9 cellular contexts compared by ENCODE assay signal in the genomic region with DNA sequence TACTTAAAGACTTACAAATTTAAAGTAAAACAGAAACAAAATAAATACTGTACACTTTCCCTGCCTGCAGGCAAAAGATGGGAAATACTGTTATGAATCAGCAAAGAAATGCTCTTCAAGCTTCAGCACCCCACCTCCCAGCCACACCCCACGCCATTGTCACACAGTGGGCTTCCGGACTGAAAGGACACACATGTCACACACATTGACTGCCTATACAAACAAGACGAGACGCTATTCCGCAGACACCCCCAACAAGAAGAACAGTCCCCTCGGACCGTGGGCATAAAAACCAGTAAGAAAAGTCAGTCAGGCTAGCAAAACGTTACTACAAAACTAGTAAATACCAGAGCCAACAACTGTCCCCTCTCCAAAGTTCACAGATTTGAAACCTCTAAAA. TPM values are rescaled to one million over a fixed set of nuclear protein-coding genes. Genes with fewer than 3 reads are reported as not detected.
DNase-seq lines count a peak whose midpoint lies in the region; ATAC-seq lines count a peak whose summit lies in the region.
"Had no signal": no experiment of that assay in that cellular context is flagged by ENCODE, and none has a peak within 500 bp of the region (broad histone marks: within the 10 kb centered on the region; RNA-seq: fewer than 3 reads in every experiment).

No MANE protein-coding gene starts in this region.

- POLR2A ChIA-PET in activated CD4-positive, alpha-beta T cell treated with anti-CD3 and anti-CD28 coated beads, Interleukin-2, amount 10 ng/mL, durations not matched to agents 7 days and 5 days (lab: Charles Lee), result no interaction called here

- DNase-seq in activated T-cell treated with anti-CD3 and anti-CD28 coated beads for 48 hours (ENCODE audit: low read depth) (peak; percentile 14), NCI-H146 (lab: John Stamatoyannopoulos, UW) (no peak), NCI-H524 (lab: John Stamatoyannopoulos, UW) (no peak)
- DNase-seq in activated T-cell treated with anti-CD3 and anti-CD28 coated beads, Interleukin-2, amount 50 U/mL, for 1 hour, result no peak
- peak; percentile 48 for DNase-seq in activated CD4-positive, alpha-beta T cell treated with anti-CD3 and anti-CD28 coated beads, Interleukin-2, amount 10 ng/mL, durations not matched to agents 7 days and 5 days
- DNase-seq in stimulated activated CD8-positive, alpha-beta memory T cell treated with anti-CD3 and anti-CD28 coated beads, Interleukin-4, amount 100 ng/mL, for 24 hours (ENCODE audit: low read depth), result peak; percentile 24
- DNase-seq: SHP77 treated with DMSO at 0.1 percent for 48 hours had no signal

- no peaks in the 10 kb centered on the region for H3K27me3 Mint-ChIP-seq in activated CD4-positive, alpha-beta T cell treated with anti-CD3 and anti-CD28 coated beads, Interleukin-2, amount 10 ng/mL, durations not matched to agents 7 days and 5 days

- peak; percentile 99 for ATAC-seq in HG02885 (IDR thresholded peaks at IDR 0.05; ENCODE audit: poor library complexity, unreplicated experiment)
- ATAC-seq in esophagus mucosa, result no peak

- H3K4me3 Mint-ChIP-seq in activated CD4-positive, alpha-beta T cell treated with anti-CD3 and anti-CD28 coated beads, Interleukin-2, amount 10 ng/mL, durations not matched to agents 7 days and 5 days, result peak overlapping the region; percentile 0

- H3K27ac Mint-ChIP-seq in activated CD4-positive, alpha-beta T cell treated with anti-CD3 and anti-CD28 coated beads, Interleukin-2, amount 10 ng/mL, durations not matched to agents 7 days and 5 days, result peak overlapping the region; percentile 70

- CTCF ChIA-PET in activated CD4-positive, alpha-beta T cell treated with anti-CD3 and anti-CD28 coated beads, Interleukin-2, amount 10 ng/mL, durations not matched to agents 7 days and 5 days (lab: Charles Lee), result interaction anchor here (1.2 kb wide), 1 partner anchor 28 kb away, joined by 3 read pairs; no protein-coding TSS in a partner anchor

- peaks cover 8% of the 10 kb centered on the region for H3K36me3 Mint-ChIP-seq in activated CD4-positive, alpha-beta T cell treated with anti-CD3 and anti-CD28 coated beads, Interleukin-2, amount 10 ng/mL, durations not matched to agents 7 days and 5 days (ENCODE audit: low read depth)

- H3K4me1 Mint-ChIP-seq in activated CD4-positive, alpha-beta T cell treated with anti-CD3 and anti-CD28 coated beads, Interleukin-2, amount 10 ng/mL, durations not matched to agents 7 days and 5 days, result peaks cover 35% of the 10 kb centered on the region

- no peaks in the 10 kb centered on the region for H3K9me3 Mint-ChIP-seq in activated CD4-positive, alpha-beta T cell treated with anti-CD3 and anti-CD28 coated beads, Interleukin-2, amount 10 ng/mL, durations not matched to agents 7 days and 5 days

RNA-seq across cellular contexts. Expression of gene PARP12, which starts 22.2 kb away (rescaled TPM):
- total RNA-seq in activated CD4-positive, alpha-beta T cell treated with anti-CD3 and anti-CD28 coated beads, Interleukin-2, amount 10 ng/mL, durations not matched to agents 7 days and 5 days, result 100 to 1,000 TPM; 121 to 129 TPM
- 15.2 TPM for total RNA-seq in esophagus mucosa

Comparison
In these comparisons a context has a peak if more than half of its experiments do, and no peak if none do; other contexts are left out.
1. DNase-seq: peak in activated T-cell treated with anti-CD3 and anti-CD28 coated beads for 48 hours (single experiment), activated CD4-positive, alpha-beta T cell treated with anti-CD3 and anti-CD28 coated beads, Interleukin-2, amount 10 ng/mL, durations not matched to agents 7 days and 5 days (single experiment) and stimulated activated CD8-positive, alpha-beta memory T cell treated with anti-CD3 and anti-CD28 coated beads, Interleukin-4, amount 100 ng/mL, for 24 hours (single experiment); none in activated T-cell treated with anti-CD3 and anti-CD28 coated beads, Interleukin-2, amount 50 U/mL, for 1 hour (single experiment), NCI-H146 (single experiment) and NCI-H524 (0 of 2).